In genomic region chr4:55214172-55214571, GRCh38 we compare ENCODE assay signal across 1 cellular context.
TF ChIP-seq lines count a peak whose summit lies in the region.

No MANE protein-coding gene starts in this region.

TF ChIP-seq in GM23338, 12 proteins besides CTCF, POLR2A, EP300 and RAD21 (continued from another document):
- TF ChIP-seq ZNF462 (CRISPR knock-in tag; IDR thresholded peaks at IDR 0.05) (no peak), ZNF331 (CRISPR knock-in tag; IDR thresholded peaks at IDR 0.05; ENCODE audit: low read depth) (no peak), STAT1 (IDR thresholded peaks at IDR 0.05; ENCODE audit: unreplicated experiment) (no peak), ZNF114 (CRISPR knock-in tag; IDR thresholded peaks at IDR 0.05) (no peak), JUNB (IDR thresholded peaks at IDR 0.05; ENCODE audit: unreplicated experiment) (no peak), POLR2AphosphoS5 (IDR thresholded peaks at IDR 0.05; ENCODE audit: low read depth) (no peak), EZH2phosphoT487 (IDR thresholded peaks at IDR 0.05; ENCODE audit: unreplicated experiment) (no peak), CREB1 (CRISPR knock-in tag; IDR thresholded peaks at IDR 0.05; ENCODE audit: low read depth) (no peak), ETS1 (IDR thresholded peaks at IDR 0.05) (no peak)
